In genomic region chr4:99065521-99065920, GRCh38 we compare ENCODE assay signal across 4 cellular contexts. TPM values are rescaled to one million over a fixed set of nuclear protein-coding genes. Genes with fewer than 3 reads are reported as not detected.
DNase-seq lines count a peak whose midpoint lies in the region; ATAC-seq, FAIRE-seq and TF ChIP-seq lines count a peak whose summit lies in the region.
"Not testable (repeated sequence)": the region's sequence is repeated elsewhere in the genome, so short reads cannot be mapped to it uniquely, and the experiment has no call there.

No MANE protein-coding gene starts in this region.

- H3K36me3 Mint-ChIP-seq in T-helper 1 cell treated with Interleukin-12 subunit alpha and Interleukin-12 subunit beta and Interleukin-4 antibody, amounts not matched to agents 30 μg/mL and 1 μg/mL, for 36 hours (ENCODE audit: low read depth) = peaks cover 48% of the 10 kb centered on the region
- peaks cover 37% of the 10 kb centered on the region for H3K36me3 Mint-ChIP-seq in WTC11

- H3K27me3 ChIP-seq in K562 (ENCODE audit: control insufficient read depth in 2 of 2, insufficient read depth in 2 of 2, low read length in 2 of 2) = not testable (repeated sequence)

- H3K36me3 ChIP-seq in HEK293 (ENCODE audit: control insufficient read depth in 2 of 2, insufficient read depth in 1 of 2, low read length in 2 of 2) = peaks cover 0 to 27% of the 10 kb centered on the region in 2 experiments; a peak in 2 of 3 replicates
- peaks cover 60% of the 10 kb centered on the region for H3K36me3 ChIP-seq in K562 (ENCODE audit: control insufficient read depth, insufficient read depth, low read length)

- not testable (repeated sequence) for H4K20me1 ChIP-seq in K562 (replicated peaks; ENCODE audit: control insufficient read depth, insufficient read depth, low read length)

- not testable (repeated sequence) for DNase-seq in WTC11 (ENCODE audit: low spot score); K562 (ENCODE audit: extremely low read depth in 1 of 4, low spot score in 3 of 4)

- H3K9me3 Mint-ChIP-seq in T-helper 1 cell treated with Interleukin-12 subunit alpha and Interleukin-12 subunit beta and Interleukin-4 antibody, amounts not matched to agents 30 μg/mL and 1 μg/mL, for 36 hours; WTC11: not testable (repeated sequence)

- H3K4me2 ChIP-seq in K562 (ENCODE audit: insufficient read depth, low read length) = not testable (repeated sequence)

- H3K4me1 ChIP-seq in HEK293 (ENCODE audit: control insufficient read depth, insufficient read depth, low read length); K562 (replicated peaks in 1 of 2; ENCODE audit: control insufficient read depth in 2 of 2, insufficient read depth in 2 of 2, low read length in 2 of 2): not testable (repeated sequence)

- POLR2A ChIA-PET in HEK293 (lab: Yijun Ruan, JAX); WTC11 (lab: Charles Lee); K562 (lab: Yijun Ruan, JAX): not testable (repeated sequence)

- H3K27ac Mint-ChIP-seq in T-helper 1 cell treated with Interleukin-12 subunit alpha and Interleukin-12 subunit beta and Interleukin-4 antibody, amounts not matched to agents 30 μg/mL and 1 μg/mL, for 36 hours = peak overlapping the region; percentile 41
- not testable (repeated sequence) for H3K27ac Mint-ChIP-seq in WTC11

- H3K4me1 Mint-ChIP-seq in T-helper 1 cell treated with Interleukin-12 subunit alpha and Interleukin-12 subunit beta and Interleukin-4 antibody, amounts not matched to agents 30 μg/mL and 1 μg/mL, for 36 hours (ENCODE audit: low read depth); WTC11: not testable (repeated sequence)

- TF ChIP-seq RAD21 in K562 (CRISPR knock-in tag; conservative IDR thresholded peaks at IDR 0.05 in 1 of 2, IDR thresholded peaks at IDR 0.05 in 1 of 2) = not testable (repeated sequence)

- WGBS in K562 (ENCODE audit: insufficient coverage, low coverage, missing lambda C conversion rate) = 100% methylated on average over 1 of the region's 2 CpGs

- FAIRE-seq in K562 (lab: Jason Lieb, UNC) = not testable (repeated sequence)

- H2AFZ ChIP-seq in K562 (ENCODE audit: low read depth, low read length) = not testable (repeated sequence)

- H3K27me3 Mint-ChIP-seq in T-helper 1 cell treated with Interleukin-12 subunit alpha and Interleukin-12 subunit beta and Interleukin-4 antibody, amounts not matched to agents 30 μg/mL and 1 μg/mL, for 36 hours (ENCODE audit: low read depth); WTC11 (ENCODE audit: low read depth): not testable (repeated sequence)

- H3K9me1 ChIP-seq in K562 (ENCODE audit: control insufficient read depth, insufficient read depth, low read length) = not testable (repeated sequence)

- in situ Hi-C loops in K562 (cut with MboI) = not testable (repeated sequence)

- ATAC-seq in WTC11, K562: not testable (repeated sequence)

- not testable (repeated sequence) for H3K9me3 ChIP-seq in HEK293 (ENCODE audit: control insufficient read depth, insufficient read depth, low read depth, low read length); K562 (replicated peaks; ENCODE audit: control insufficient read depth, insufficient read depth, low read depth, low read length)

- not testable (repeated sequence) for H3K4me3 Mint-ChIP-seq in T-helper 1 cell treated with Interleukin-12 subunit alpha and Interleukin-12 subunit beta and Interleukin-4 antibody, amounts not matched to agents 30 μg/mL and 1 μg/mL, for 36 hours; WTC11

- peak; percentile 31; the same call in 1 of the 2 replicates for TF ChIP-seq POLR2A in K562 (conservative IDR thresholded peaks at IDR 0.05)

- not testable (repeated sequence) for H3K9ac ChIP-seq in K562 (ENCODE audit: insufficient read depth in 1 of 2, low read depth in 2 of 2, low read length in 2 of 2)

- intact Hi-C loops in K562 (cut with micrococcal nuclease) = not testable (repeated sequence)

- TF ChIP-seq CTCF in HEK293 (tag by site-specific recombination; IDR thresholded peaks at IDR 0.05); WTC11 (IDR thresholded peaks at IDR 0.05); K562 (IDR thresholded peaks at IDR 0.05 in 2 of 3, conservative IDR thresholded peaks at IDR 0.05 in 1 of 3; ENCODE audit: insufficient read depth in 2 of 3, low read depth in 1 of 3, low read length in 3 of 3): not testable (repeated sequence)

- H3K27ac ChIP-seq in HEK293 (ENCODE audit: extremely low read depth, low read depth, low read length); K562 (ENCODE audit: extremely low read depth, low read depth, low read length): not testable (repeated sequence)

- not testable (repeated sequence) for H3K4me3 ChIP-seq in HEK293 (ENCODE audit: low read depth, low read length); K562

- CTCF ChIA-PET in HEK293 (lab: Yijun Ruan, JAX); WTC11 (lab: Charles Lee); K562 (lab: Yijun Ruan, JAX; ENCODE audit: low intra/inter-chr PET ratio): not testable (repeated sequence)

- not testable (repeated sequence) for BruUV-seq in K562 (replicated peaks; lab: Mats Ljungman, UMichigan)

- TF ChIP-seq EP300 in K562 (IDR thresholded peaks at IDR 0.05; ENCODE audit: low read length) = not testable (repeated sequence)

- not testable (repeated sequence) for H3K79me2 ChIP-seq in K562 (ENCODE audit: control insufficient read depth, insufficient read depth, low read length)

TF ChIP-seq in WTC11, 78 proteins besides CTCF, POLR2A, EP300 and RAD21:
- 0 out of 2 replicates have a peak, but pooled peaks have one; percentile 9 for TF ChIP-seq GTF2I (CRISPR knock-in tag; conservative IDR thresholded peaks at IDR 0.05)

TF ChIP-seq in K562, 482 proteins besides CTCF, POLR2A, EP300 and RAD21:
- TF ChIP-seq SUPT5H (IDR thresholded peaks at IDR 0.05) = peak; percentile 39
- TF ChIP-seq SMARCA5 (IDR thresholded peaks at IDR 0.05) = peak; percentile 41; the same call in 1 of the 2 replicates
- TF ChIP-seq BCOR (IDR thresholded peaks at IDR 0.05) = peak; percentile 68; the same call in 1 of the 2 replicates
- peak; percentile 44 for TF ChIP-seq ZNF146 (CRISPR knock-in tag; IDR thresholded peaks at IDR 0.05; ENCODE audit: unreplicated experiment)
- peak in 1 of 2 experiments; percentile 36; a peak in 1 of 4 replicates for TF ChIP-seq KDM1A (IDR thresholded peaks at IDR 0.05)

RNA-seq across cellular contexts. Expression of gene ADH5, which starts 23.1 kb away (rescaled TPM):
- total RNA-seq in WTC11 (2021) (244 to 252 TPM (median 247 TPM) in 3 replicates), K562 (2014; rRNA removed) (115 and 127 TPM in 2 replicates), K562 (2014; rRNA removed; fragmentation: Illumina TruSeq; extraction: Trizol) (225 and 246 TPM in 2 replicates), K562 (2015; rRNA removed; fragmentation: Illumina TruSeq; extraction: Trizol) (167 and 169 TPM in 2 replicates), K562 (2021) (200 and 205 TPM in 2 replicates)
- 48.9 and 128 TPM in 2 replicates for total RNA-seq in K562 (2011; cell fraction: chromatin; rRNA removed; ENCODE audit: low replicate concordance)
- 37.4 and 45.1 TPM in 2 replicates for total RNA-seq in K562 (2011; cell fraction: nucleolus; rRNA removed)
- total RNA-seq in K562 (2011; cell fraction: nucleoplasm; rRNA removed) = 74.9 and 99.7 TPM in 2 replicates
- polyA plus RNA-seq in K562 (2011; rRNA removed) (259 and 310 TPM in 2 replicates), K562 (2014; fragmentation: Illumina TruSeq; extraction: Trizol) (163 and 179 TPM in 2 replicates), K562 (2014; fragmentation: Nextera tagmentation; extraction: Ambion mirVana) (100 to 1,000 TPM; 227 to 295 TPM), K562 (2014; rRNA removed) (192 and 195 TPM in 2 replicates)
- polyA plus RNA-seq in K562 (2011; cell fraction: cytosol; rRNA removed) = 64.1 and 175 TPM in 2 replicates
- polyA plus RNA-seq in K562 (2011; cell fraction: nucleus; rRNA removed) = 45.4 and 85.0 TPM in 2 replicates
- 147 and 179 TPM in 2 replicates for polyA plus RNA-seq in K562 (2012)
- polyA minus RNA-seq in K562 (2011; rRNA and poly(A)+ RNA removed) = 259 and 261 TPM in 2 replicates
- polyA minus RNA-seq in K562 (2011; cell fraction: cytosol; rRNA and poly(A)+ RNA removed) = 56.6 and 76.9 TPM in 2 replicates
- polyA minus RNA-seq in K562 (2011; cell fraction: nucleus; rRNA and poly(A)+ RNA removed) = 38.1 and 68.4 TPM in 2 replicates
